Comparison of ENCODE assay signal across 20 cellular contexts in the genomic region with DNA sequence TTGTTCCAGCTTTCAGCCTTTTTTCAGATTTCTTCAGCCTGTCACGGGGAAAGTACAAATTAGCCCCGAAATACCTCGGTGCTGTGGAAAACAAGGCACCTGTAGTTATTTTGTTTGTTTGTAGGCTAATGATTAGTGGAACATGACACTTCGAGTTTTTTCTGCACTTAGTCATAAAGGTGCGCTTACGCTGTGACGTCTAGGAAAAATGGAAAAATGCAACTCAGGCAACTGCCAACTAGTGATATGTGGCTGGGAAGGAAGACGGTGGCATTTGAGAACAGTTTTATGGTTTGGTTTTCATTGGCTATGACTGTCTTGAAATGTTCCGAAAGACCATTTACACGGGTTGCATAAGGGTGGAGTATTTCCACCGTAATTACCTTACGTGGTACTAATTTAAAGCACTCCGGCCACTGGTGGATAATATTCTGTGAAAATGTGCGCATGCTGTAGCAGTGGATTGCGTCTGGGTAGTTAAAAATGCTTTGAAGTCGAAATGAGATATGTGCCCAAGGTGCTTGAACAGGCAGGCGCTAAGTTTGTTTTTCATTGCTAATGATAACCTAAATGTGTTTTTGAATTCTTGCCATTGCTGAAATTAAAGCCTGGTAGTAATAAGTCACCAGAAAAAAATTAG.
"Had no signal": no experiment of that assay in that cellular context is flagged by ENCODE, and none has a peak within 500 bp of the region (broad histone marks: within the 10 kb centered on the region; RNA-seq: fewer than 3 reads in every experiment).

No MANE protein-coding gene starts in this region.

- DNase-seq: activated CD4-positive, alpha-beta memory T cell treated with anti-CD3 and anti-CD28 coated beads, Interleukin-2, amount 10 ng/mL, durations not matched to agents 7 days and 5 days; activated CD4-positive, alpha-beta T cell treated with anti-CD3 and anti-CD28 coated beads, Interleukin-2, amount 10 ng/mL, durations not matched to agents 24 days and 14 days; activated CD4-positive, CD25-positive, alpha-beta regulatory T cell treated with anti-CD3 and anti-CD28 coated beads, Interleukin-2, amount 50 U/mL, for 72 hours; activated CD8-positive, alpha-beta memory T cell treated with anti-CD3 and anti-CD28 coated beads, Interleukin-2, amount 50 U/mL, for 48 hours; activated gamma-delta T cell; activated naive CD4-positive, alpha-beta T cell treated with anti-CD3 and anti-CD28 coated beads, Interleukin-2, amount 10 ng/mL, durations not matched to agents 7 days and 5 days; activated naive CD8-positive, alpha-beta T cell treated with anti-CD3 and anti-CD28 coated beads, Interleukin-2, amount 10 ng/mL, durations not matched to agents 7 days and 5 days; activated T-cell treated with anti-CD3 and anti-CD28 coated beads, Interleukin-2, amount 50 U/mL, for 24 hours; central memory CD4-positive, alpha-beta T cell; foreskin fibroblast; hippocampal formation; left colon; mammary epithelial cell; naive thymus-derived CD4-positive, alpha-beta T cell; nucleus accumbens; right lobe of liver; stimulated activated CD4-positive, alpha-beta T cell treated with anti-CD3 and anti-CD28 coated beads, Interleukin-2, amount 100 ng/mL, for 48 hours; stimulated activated naive CD4-positive, alpha-beta T cell treated with Interleukin-2 at 50 U/mL for 16 hours; T-helper 2 cell had no signal

- ATAC-seq: left colon; naive thymus-derived CD4-positive, alpha-beta T cell; right lobe of liver had no signal

- H3K27ac ChIP-seq: ascending aorta, right lobe of liver had no signal

- H3K27me3 ChIP-seq: ascending aorta, right lobe of liver had no signal

- H3K36me3 ChIP-seq: ascending aorta, right lobe of liver had no signal

- H3K4me3 ChIP-seq: ascending aorta, right lobe of liver had no signal

- H3K9me3 ChIP-seq: ascending aorta, right lobe of liver had no signal

- H3K4me1 ChIP-seq: ascending aorta, right lobe of liver had no signal
